Comparison of ENCODE assay signal across 1 cellular context in genomic region chr19:6947745-6948144, GRCh38.
TF ChIP-seq lines count a peak whose summit lies in the region.

No MANE protein-coding gene starts in this region.

TF ChIP-seq in GM12878, 131 proteins besides CTCF, POLR2A, EP300 and RAD21 (continued from another document):
- no peak for TF ChIP-seq RBBP5 (conservative IDR thresholded peaks at IDR 0.05)
- peak; percentile 80; the same call in 1 of the 2 replicates for TF ChIP-seq PAX5 (IDR thresholded peaks at IDR 0.05; ENCODE audit: borderline replicate concordance, low read depth, low read length)
